Comparison of ENCODE assay signal across 9 cellular contexts in genomic region chr20:36571564-36572504, GRCh38. TPM values are rescaled to one million over a fixed set of nuclear protein-coding genes. Genes with fewer than 3 reads are reported as not detected.
A peak's percentile ranks its signal among the peaks of the same experiment; 100 is the strongest.
DNase-seq lines count a peak whose midpoint lies in the region; ATAC-seq, FAIRE-seq and TF ChIP-seq lines count a peak whose summit lies in the region.
"Had no signal": no experiment of that assay in that cellular context is flagged by ENCODE, and none has a peak within 500 bp of the region (broad histone marks: within the 10 kb centered on the region; RNA-seq: fewer than 3 reads in every experiment).

No MANE protein-coding gene starts in this region.

- H2AFZ ChIP-seq in K562 (ENCODE audit: low read depth, low read length): peak overlapping the region; percentile 94

- H3K9ac ChIP-seq in K562 (ENCODE audit: insufficient read depth in 1 of 2, low read depth in 2 of 2, low read length in 2 of 2): peak overlapping the region; percentile 81 to 83
- peak overlapping the region; percentile 36 for H3K9ac ChIP-seq in muscle layer of colon (ENCODE audit: low read length)

- peak; percentile 31 for ATAC-seq in K562

- peaks cover 30% of the 10 kb centered on the region for H3K79me2 ChIP-seq in K562 (ENCODE audit: control insufficient read depth, insufficient read depth, low read length)

- CTCF ChIA-PET in K562 (lab: Yijun Ruan, JAX; ENCODE audit: low intra/inter-chr PET ratio): no interaction called here

- TF ChIP-seq RAD21 in K562 (CRISPR knock-in tag; conservative IDR thresholded peaks at IDR 0.05 in 1 of 2, IDR thresholded peaks at IDR 0.05 in 1 of 2): no peak

- H3K27ac ChIP-seq in 22Rv1: peak overlapping the region; percentile 80
- peak overlapping the region; percentile 92 for H3K27ac ChIP-seq in K562 (ENCODE audit: extremely low read depth, low read depth, low read length)
- H3K27ac ChIP-seq in muscle layer of colon (ENCODE audit: low read depth, low read length): peak overlapping the region; percentile 87

- no peaks in the 10 kb centered on the region for H3K9me3 ChIP-seq in K562 (replicated peaks; ENCODE audit: control insufficient read depth, insufficient read depth, low read depth, low read length)
- H3K9me3 ChIP-seq in muscle layer of colon (ENCODE audit: low read length): no peaks in the 10 kb centered on the region

- H3K4me2 ChIP-seq in K562 (ENCODE audit: insufficient read depth, low read length): peak overlapping the region; percentile 89

- peaks cover 9% of the 10 kb centered on the region for H4K20me1 ChIP-seq in K562 (replicated peaks; ENCODE audit: control insufficient read depth, insufficient read depth, low read length)

- BruUV-seq in K562 (replicated peaks; lab: Mats Ljungman, UMichigan): no TSS peak

- H3K4me1 ChIP-seq in K562 (replicated peaks in 1 of 2; ENCODE audit: control insufficient read depth in 2 of 2, insufficient read depth in 2 of 2, low read length in 2 of 2) (peaks cover 42 to 50% of the 10 kb centered on the region in 2 experiments), muscle layer of colon (ENCODE audit: insufficient read depth, low read length) (peaks cover 18% of the 10 kb centered on the region)

- H3K36me3 ChIP-seq in K562 (ENCODE audit: control insufficient read depth, insufficient read depth, low read length) (peaks cover 9% of the 10 kb centered on the region; the same call in 2 of the 3 replicates), muscle layer of colon (ENCODE audit: insufficient read depth, low read length) (no peaks in the 10 kb centered on the region)

- in situ Hi-C loops in K562 (cut with MboI): no loop called here

- no peak for TF ChIP-seq POLR2A in K562 (conservative IDR thresholded peaks at IDR 0.05)

- peak; percentile 67 for FAIRE-seq in K562 (lab: Jason Lieb, UNC)
- FAIRE-seq: G401.6 had no signal

- H3K4me3 ChIP-seq in HFF-Myc (replicated peaks; ENCODE audit: low read depth, low read length) (peak overlapping the region; percentile 53; the same call in 1 of the 2 replicates), K562 (peak overlapping the region; percentile 80), muscle layer of colon (ENCODE audit: low read depth in 1 of 2, low read length in 2 of 2) (no peak overlapping the region)

- intact Hi-C loops in K562 (cut with micrococcal nuclease): loop anchor here (5.0 kb wide), 1 partner anchor 380 kb away; the partner anchor contains the start of gene SAMHD1

- H3K27me3 ChIP-seq in K562 (ENCODE audit: control insufficient read depth in 2 of 2, insufficient read depth in 2 of 2, low read length in 2 of 2): no peaks in the 10 kb centered on the region
- no peaks in the 10 kb centered on the region for H3K27me3 ChIP-seq in muscle layer of colon (ENCODE audit: control insufficient read depth in 1 of 2, insufficient read depth in 2 of 2, low read length in 2 of 2)

- TF ChIP-seq CTCF in 22Rv1 (IDR thresholded peaks at IDR 0.05) (no peak), HFF-Myc (IDR thresholded peaks at IDR 0.05; ENCODE audit: low read depth, low read length, missing control alignments) (no peak), K562 (IDR thresholded peaks at IDR 0.05 in 2 of 3, conservative IDR thresholded peaks at IDR 0.05 in 1 of 3; ENCODE audit: insufficient read depth in 2 of 3, low read depth in 1 of 3, low read length in 3 of 3) (peak in 1 of 3 experiments; percentile 29; a peak in 1 of 6 replicates)

- POLR2A ChIA-PET in K562 (lab: Yijun Ruan, JAX): interaction anchor here (0.9 to 1.7 kb wide), 5 partner anchors 13 to 202 kb away, joined by 4 to 7 read pairs (median 5); partner anchors contain the start of genes DSN1 and RAB5IF

- DNase-seq in HFF-Myc (ENCODE audit: extremely low read depth, low read depth) (no peak), K562 (ENCODE audit: extremely low read depth in 1 of 4, low spot score in 3 of 4) (peak; percentile 66 to 70 (median 68)), NOMO-1 treated with DMSO at 0.1 percent for 48 hours (lab: John Stamatoyannopoulos, UW; ENCODE audit: unreplicated experiment) (no peak), NCI-H1694 (lab: John Stamatoyannopoulos, UW) (no peak), activated gamma-delta T cell treated with Interleukin-2 at 50 U/mL for 16 hours (no peak), SKM-1 treated with dmso at 0.1 percent for 144 hours (lab: John Stamatoyannopoulos, UW; ENCODE audit: unreplicated experiment) (no peak)

- no peak for TF ChIP-seq EP300 in K562 (IDR thresholded peaks at IDR 0.05; ENCODE audit: low read length)

- H3K9me1 ChIP-seq in K562 (ENCODE audit: control insufficient read depth, insufficient read depth, low read length): peaks cover 3% of the 10 kb centered on the region

- 14% methylated on average over 17 of the region's 17 CpGs for WGBS in K562 (ENCODE audit: insufficient coverage, low coverage, missing lambda C conversion rate)

TF ChIP-seq in K562, 482 proteins besides CTCF, POLR2A, EP300 and RAD21 (continues in another document):
- TF ChIP-seq ARID1B (IDR thresholded peaks at IDR 0.05) (peak; percentile 63), ZNF263 (CRISPR knock-in tag; IDR thresholded peaks at IDR 0.05; ENCODE audit: borderline replicate concordance) (peak; percentile 36; the same call in 1 of the 2 replicates), RBM25 (IDR thresholded peaks at IDR 0.05; ENCODE audit: low read depth, low read length, severe bottlenecking) (peak; percentile 9), TAL1 (IDR thresholded peaks at IDR 0.05) (0 out of 2 replicates have a peak, but pooled peaks have one; percentile 28), TBP (optimal IDR thresholded peaks at IDR 0.05; ENCODE audit: low read depth, low read length) (peak; percentile 19), MTA2 (IDR thresholded peaks at IDR 0.05; ENCODE audit: low read depth) (0 out of 2 replicates have a peak, but pooled peaks have one; percentile 7), ATF1 (CRISPR knock-in tag; IDR thresholded peaks at IDR 0.05) (no peak), ATF1 (tag; IDR thresholded peaks at IDR 0.05) (peak; percentile 41; the same call in 1 of the 2 replicates)

RNA-seq across cellular contexts. Expression of gene TGIF2, which starts 1.6 kb away (rescaled TPM):
- 16.8 and 24.0 TPM in 2 replicates for total RNA-seq in K562 (2011; cell fraction: chromatin; rRNA removed; ENCODE audit: low replicate concordance)
- 16.2 and 17.7 TPM in 2 replicates for total RNA-seq in K562 (2011; cell fraction: nucleolus; rRNA removed)
- 17.2 and 17.8 TPM in 2 replicates for total RNA-seq in K562 (2011; cell fraction: nucleoplasm; rRNA removed)
- total RNA-seq in K562 (2014; rRNA removed) (12.9 and 17.1 TPM in 2 replicates), K562 (2014; rRNA removed; fragmentation: Illumina TruSeq; extraction: Trizol) (13.1 and 13.4 TPM in 2 replicates), K562 (2015; rRNA removed; fragmentation: Illumina TruSeq; extraction: Trizol) (13.6 and 14.5 TPM in 2 replicates), K562 (2021) (22.5 and 27.8 TPM in 2 replicates)
- polyA plus RNA-seq in K562 (2011; rRNA removed) (15.5 and 17.5 TPM in 2 replicates), K562 (2014; fragmentation: Illumina TruSeq; extraction: Trizol) (19.5 and 23.7 TPM in 2 replicates), K562 (2014; fragmentation: Nextera tagmentation; extraction: Ambion mirVana) (10 to 100 TPM in 1 of 2 experiments, 1 to 10 TPM in 1; 6.8 to 15.7 TPM), K562 (2014; rRNA removed) (18.4 and 20.7 TPM in 2 replicates)
- 18.5 and 31.2 TPM in 2 replicates for polyA plus RNA-seq in K562 (2011; cell fraction: cytosol; rRNA removed)
- polyA plus RNA-seq in K562 (2011; cell fraction: nucleus; rRNA removed): 8.7 and 10.9 TPM in 2 replicates
- polyA plus RNA-seq in K562 (2012): 7.4 and 8.6 TPM in 2 replicates
- polyA minus RNA-seq in K562 (2011; rRNA and poly(A)+ RNA removed): 12.1 and 14.6 TPM in 2 replicates
- polyA minus RNA-seq in K562 (2011; cell fraction: cytosol; rRNA and poly(A)+ RNA removed): 11.8 and 12.9 TPM in 2 replicates
- polyA minus RNA-seq in K562 (2011; cell fraction: nucleus; rRNA and poly(A)+ RNA removed): 3.2 and 5.0 TPM in 2 replicates

RNA-seq across cellular contexts. Expression of gene MYL9, which starts 30.5 kb away (rescaled TPM):
- total RNA-seq in K562 (2011; cell fraction: chromatin; rRNA removed; ENCODE audit: low replicate concordance): 0.33 and 0.90 TPM in 2 replicates
- total RNA-seq in K562 (2011; cell fraction: nucleolus; rRNA removed): 0.39 and 0.83 TPM in 2 replicates
- total RNA-seq in K562 (2011; cell fraction: nucleoplasm; rRNA removed): 0.59 and 0.99 TPM in 2 replicates
- total RNA-seq in K562 (2014; rRNA removed): 0.86 and 1.1 TPM in 2 replicates
- total RNA-seq in K562 (2014; rRNA removed; fragmentation: Illumina TruSeq; extraction: Trizol): 0.18 and 0.41 TPM in 2 replicates
- total RNA-seq in K562 (2015; rRNA removed; fragmentation: Illumina TruSeq; extraction: Trizol): 1.0 and 1.7 TPM in 2 replicates
- total RNA-seq in K562 (2021): 3.2 TPM in 2 replicates
- polyA plus RNA-seq in K562 (2011; rRNA removed): 0.77 and 0.79 TPM in 2 replicates
- 0.94 and 1.8 TPM in 2 replicates for polyA plus RNA-seq in K562 (2011; cell fraction: cytosol; rRNA removed)
- 0.49 and 1.1 TPM in 2 replicates for polyA plus RNA-seq in K562 (2011; cell fraction: nucleus; rRNA removed)
- 5.2 and 7.6 TPM in 2 replicates for polyA plus RNA-seq in K562 (2012)
- polyA plus RNA-seq in K562 (2014; fragmentation: Illumina TruSeq; extraction: Trizol): 1.0 and 1.9 TPM in 2 replicates
- polyA plus RNA-seq in K562 (2014; fragmentation: Nextera tagmentation; extraction: Ambion mirVana): under 1 TPM in 1 of 2 experiments, not detected in 1; 0.11 TPM
- 0.09 and 0.65 TPM in 2 replicates for polyA plus RNA-seq in K562 (2014; rRNA removed)
- 0.07 and 0.48 TPM in 2 replicates for polyA minus RNA-seq in K562 (2011; rRNA and poly(A)+ RNA removed)
- 1.4 and 1.9 TPM in 2 replicates for polyA minus RNA-seq in K562 (2011; cell fraction: cytosol; rRNA and poly(A)+ RNA removed)
- polyA minus RNA-seq in K562 (2011; cell fraction: nucleus; rRNA and poly(A)+ RNA removed): 0.33 and 0.40 TPM in 2 replicates

RNA-seq across cellular contexts. Expression of gene RAB5IF, which starts 33.7 kb away (rescaled TPM):
- 57.8 and 77.5 TPM in 2 replicates for total RNA-seq in K562 (2011; cell fraction: chromatin; rRNA removed; ENCODE audit: low replicate concordance)
- total RNA-seq in K562 (2011; cell fraction: nucleolus; rRNA removed): 69.7 and 82.4 TPM in 2 replicates
- 92.3 and 125 TPM in 2 replicates for total RNA-seq in K562 (2011; cell fraction: nucleoplasm; rRNA removed)
- total RNA-seq in K562 (2014; rRNA removed) (135 and 141 TPM in 2 replicates), K562 (2014; rRNA removed; fragmentation: Illumina TruSeq; extraction: Trizol) (151 and 169 TPM in 2 replicates), K562 (2015; rRNA removed; fragmentation: Illumina TruSeq; extraction: Trizol) (112 and 119 TPM in 2 replicates), K562 (2021) (134 and 144 TPM in 2 replicates)
- polyA plus RNA-seq in K562 (2011; rRNA removed) (155 and 198 TPM in 2 replicates), K562 (2014; fragmentation: Illumina TruSeq; extraction: Trizol) (103 and 118 TPM in 2 replicates), K562 (2014; fragmentation: Nextera tagmentation; extraction: Ambion mirVana) (10 to 100 TPM; 26.5 to 41.9 TPM), K562 (2014; rRNA removed) (160 and 170 TPM in 2 replicates)
- 141 and 162 TPM in 2 replicates for polyA plus RNA-seq in K562 (2011; cell fraction: cytosol; rRNA removed)
- 76.1 and 88.4 TPM in 2 replicates for polyA plus RNA-seq in K562 (2011; cell fraction: nucleus; rRNA removed)
- 131 and 132 TPM in 2 replicates for polyA plus RNA-seq in K562 (2012)
- polyA minus RNA-seq in K562 (2011; rRNA and poly(A)+ RNA removed): 74.3 and 86.9 TPM in 2 replicates
- polyA minus RNA-seq in K562 (2011; cell fraction: cytosol; rRNA and poly(A)+ RNA removed): 42.4 and 44.9 TPM in 2 replicates
- 10.0 and 15.3 TPM in 2 replicates for polyA minus RNA-seq in K562 (2011; cell fraction: nucleus; rRNA and poly(A)+ RNA removed)

Comparison
In these comparisons a context has a peak if more than half of its experiments do, and no peak if none do; other contexts are left out.
1. DNase-seq: peak in K562 (4 of 4); none in HFF-Myc (single experiment), NOMO-1 treated with DMSO at 0.1 percent for 48 hours (single experiment), NCI-H1694 (single experiment), activated gamma-delta T cell treated with Interleukin-2 at 50 U/mL for 16 hours (single experiment) and SKM-1 treated with dmso at 0.1 percent for 144 hours (single experiment).
2. H3K4me3 ChIP-seq: peak in HFF-Myc (single experiment) and K562 (single experiment); none in muscle layer of colon (0 of 2).
3. Peak in every context shown above with its lines, with median percentiles within 50 percentile points of each other: H3K27ac ChIP-seq.